Comparison of ENCODE assay signal across 1 cellular context in the genomic region with DNA sequence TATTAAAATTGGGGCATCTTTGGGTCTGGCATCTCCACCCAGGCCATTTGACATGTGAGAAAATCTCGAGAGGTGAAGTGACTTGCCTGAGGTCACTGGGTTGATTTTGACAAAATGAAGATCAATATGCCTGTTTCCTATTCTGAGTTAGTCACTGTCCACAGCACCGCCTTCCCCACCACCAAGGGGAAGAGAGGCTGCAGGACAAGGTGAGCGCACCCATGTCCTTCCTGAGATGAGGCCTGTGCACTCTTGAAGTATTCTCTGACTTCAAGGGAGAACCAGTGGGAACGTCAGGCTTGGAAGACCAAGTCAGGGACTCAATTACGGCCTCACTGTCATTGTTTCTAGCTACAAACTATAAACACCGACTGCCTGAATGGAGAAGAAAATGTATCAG.
TF ChIP-seq lines count a peak whose summit lies in the region.

No MANE protein-coding gene starts in this region.

TF ChIP-seq in IMR-90, 13 proteins besides CTCF, POLR2A, EP300 and RAD21:
- TF ChIP-seq RCOR1 (IDR thresholded peaks at IDR 0.05; ENCODE audit: insufficient replicate concordance, low read length) (no peak), CHD1 (IDR thresholded peaks at IDR 0.05; ENCODE audit: low read depth, low read length) (no peak), MXI1 (IDR thresholded peaks at IDR 0.05; ENCODE audit: borderline replicate concordance, low read depth, low read length) (no peak), MAZ (IDR thresholded peaks at IDR 0.05; ENCODE audit: borderline replicate concordance, low read depth, low read length) (no peak), SMC3 (IDR thresholded peaks at IDR 0.05; ENCODE audit: low read depth, low read length) (no peak), BHLHE40 (IDR thresholded peaks at IDR 0.05; ENCODE audit: low read depth, low read length) (no peak)
- TF ChIP-seq, protein P1, sequence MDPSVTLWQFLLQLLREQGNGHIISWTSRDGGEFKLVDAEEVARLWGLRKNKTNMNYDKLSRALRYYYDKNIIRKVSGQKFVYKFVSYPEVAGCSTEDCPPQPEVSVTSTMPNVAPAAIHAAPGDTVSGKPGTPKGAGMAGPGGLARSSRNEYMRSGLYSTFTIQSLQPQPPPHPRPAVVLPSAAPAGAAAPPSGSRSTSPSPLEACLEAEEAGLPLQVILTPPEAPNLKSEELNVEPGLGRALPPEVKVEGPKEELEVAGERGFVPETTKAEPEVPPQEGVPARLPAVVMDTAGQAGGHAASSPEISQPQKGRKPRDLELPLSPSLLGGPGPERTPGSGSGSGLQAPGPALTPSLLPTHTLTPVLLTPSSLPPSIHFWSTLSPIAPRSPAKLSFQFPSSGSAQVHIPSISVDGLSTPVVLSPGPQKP (IDR thresholded peaks at IDR 0.05; ENCODE audit: borderline replicate concordance, low read depth, low read length), result no peak
